Comparison of ENCODE assay signal across 19 cellular contexts in genomic region chrX:134749651-134750450, GRCh38.
"Had no signal": no experiment of that assay in that cellular context is flagged by ENCODE, and none has a peak within 500 bp of the region (broad histone marks: within the 10 kb centered on the region; RNA-seq: fewer than 3 reads in every experiment).

No MANE protein-coding gene starts in this region.

- H3K27me3 ChIP-seq: brain microvascular endothelial cell, cardiac muscle cell had no signal

- H3K36me3 ChIP-seq: brain microvascular endothelial cell, cardiac muscle cell had no signal

- ATAC-seq: activated CD8-positive, alpha-beta memory T cell treated with anti-CD3 and anti-CD28 coated beads, Interleukin-2, amount 10 ng/mL, durations not matched to agents 7 days and 5 days; activated naive CD4-positive, alpha-beta T cell treated with anti-CD3 and anti-CD28 coated beads, Interleukin-2, amount 50 U/mL, for 72 hours; activated naive CD8-positive, alpha-beta T cell treated with anti-CD3 and anti-CD28 coated beads, Interleukin-2, amount 50 U/mL, for 24 hours; WTC11 had no signal

- H3K4me3 ChIP-seq: cardiac muscle cell had no signal

- H3K27ac ChIP-seq: brain microvascular endothelial cell, cardiac muscle cell had no signal

- DNase-seq: activated CD4-positive, alpha-beta T cell treated with anti-CD3 and anti-CD28 coated beads for 48 hours; activated CD4-positive, alpha-beta T cell treated with anti-CD3 and anti-CD28 coated beads, Interleukin-2, amount 50 U/mL, for 48 hours; activated CD4-positive, CD25-positive, alpha-beta regulatory T cell treated with anti-CD3 and anti-CD28 coated beads, Interleukin-2, amount 50 U/mL, for 72 hours; activated CD8-positive, alpha-beta memory T cell treated with anti-CD3 and anti-CD28 coated beads, Interleukin-2, amount 10 ng/mL, durations not matched to agents 7 days and 5 days; activated effector memory CD4-positive, alpha-beta T cell treated with Interleukin-2 at 50 U/mL for 16 hours; activated naive CD4-positive, alpha-beta T cell; activated naive CD8-positive, alpha-beta T cell treated with anti-CD3 and anti-CD28 coated beads, Interleukin-2, amount 50 U/mL, for 24 hours; activated T-cell treated with anti-CD3 and anti-CD28 coated beads, Interleukin-2, amount 50 U/mL, for 24 hours; amygdala; brain microvascular endothelial cell; NCI-H1048; NCI-H146; NCI-H187 treated with DMSO at 0.1 percent for 48 hours; NCI-H2081 treated with DMSO at 0.1 percent for 48 hours; NCI-H524; SHP77 treated with DMSO at 0.1 percent for 48 hours had no signal
